Comparison of ENCODE assay signal across 31 cellular contexts in the genomic region with DNA sequence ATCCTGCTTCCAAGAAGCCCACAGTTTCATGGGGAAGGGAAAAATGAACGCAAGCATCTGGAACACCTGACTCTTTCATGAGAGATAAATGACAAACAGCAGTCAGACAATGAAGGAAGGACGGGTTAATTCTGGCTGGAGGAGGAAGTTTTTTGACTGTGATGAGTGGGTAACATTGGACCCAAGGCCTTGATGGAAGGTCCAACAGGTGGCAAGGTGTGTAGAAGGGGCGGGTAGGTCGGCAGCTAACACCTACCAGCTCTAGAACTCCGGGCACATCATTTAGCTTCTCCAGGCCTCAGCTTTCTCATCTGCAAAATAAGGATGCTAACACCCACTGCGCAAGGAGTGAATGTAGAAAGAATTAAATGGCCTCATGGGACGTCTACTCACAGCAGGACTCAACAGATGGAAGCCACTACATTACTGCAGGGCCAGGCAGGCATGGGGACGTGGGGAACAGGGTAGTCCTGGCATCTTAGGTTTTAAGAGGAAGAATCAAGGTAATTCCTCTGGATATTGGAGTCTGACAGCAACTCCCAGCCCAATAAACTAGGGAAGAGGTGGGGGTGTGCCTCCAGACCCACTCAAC. TPM values are rescaled to one million over a fixed set of nuclear protein-coding genes. Genes with fewer than 3 reads are reported as not detected.
"Had no signal": no experiment of that assay in that cellular context is flagged by ENCODE, and none has a peak within 500 bp of the region (broad histone marks: within the 10 kb centered on the region; RNA-seq: fewer than 3 reads in every experiment).

No MANE protein-coding gene starts in this region.

- FAIRE-seq: small intestine, urothelium cell line had no signal

- H3K4me3 ChIP-seq: neural progenitor cell, ovary, psoas muscle, right lobe of liver, sigmoid colon, stomach, thoracic aorta, thyroid gland, tibial nerve, upper lobe of left lung, vagina had no signal

- H3K36me3 ChIP-seq: neural progenitor cell, ovary, right lobe of liver, sigmoid colon, stomach, thoracic aorta, thyroid gland, tibial nerve, upper lobe of left lung, vagina had no signal

- H3K36me3 Mint-ChIP-seq: naive thymus-derived CD4-positive, alpha-beta T cell; natural killer cell; neural progenitor cell; stimulated activated naive B cell treated with anti-CD40 and anti-IgM and Interleukin-4, amounts not matched to agents 10 μg/mL and 1 μg/mL and 100 μg/mL, for 72 hours had no signal

- H3K27ac Mint-ChIP-seq: naive thymus-derived CD4-positive, alpha-beta T cell; natural killer cell; nephron; neural progenitor cell; progenitor cell of endocrine pancreas; stimulated activated naive B cell treated with anti-CD40 and anti-IgM and Interleukin-4, amounts not matched to agents 10 μg/mL and 1 μg/mL and 100 μg/mL, for 72 hours; stimulated activated naive CD8-positive, alpha-beta T cell treated with anti-CD3 and anti-CD28 coated beads, Interleukin-15, Interleukin-2, amounts not matched to agents 100 ng/mL and 50 ng/mL, for 24 hours had no signal

- H3K27ac ChIP-seq: neural progenitor cell, ovary, parathyroid adenoma, psoas muscle, right lobe of liver, sigmoid colon, stomach, thoracic aorta, thyroid gland, tibial nerve, upper lobe of left lung, vagina had no signal

- H3K4me1 ChIP-seq: neural progenitor cell, parathyroid adenoma, psoas muscle, right lobe of liver, sigmoid colon, stomach, thyroid gland, tibial nerve, upper lobe of left lung, vagina had no signal

- H3K9me3 Mint-ChIP-seq: naive thymus-derived CD4-positive, alpha-beta T cell; natural killer cell; nephron; stimulated activated naive B cell treated with anti-CD40 and anti-IgM and Interleukin-4, amounts not matched to agents 10 μg/mL and 1 μg/mL and 100 μg/mL, for 72 hours; stimulated activated naive CD8-positive, alpha-beta T cell treated with anti-CD3 and anti-CD28 coated beads, Interleukin-15, Interleukin-2, amounts not matched to agents 100 ng/mL and 50 ng/mL, for 24 hours had no signal

- H3K4me3 Mint-ChIP-seq: naive thymus-derived CD4-positive, alpha-beta T cell; natural killer cell; nephron; neural progenitor cell; stimulated activated naive B cell treated with anti-CD40 and anti-IgM and Interleukin-4, amounts not matched to agents 10 μg/mL and 1 μg/mL and 100 μg/mL, for 72 hours; stimulated activated naive CD8-positive, alpha-beta T cell treated with anti-CD3 and anti-CD28 coated beads, Interleukin-15, Interleukin-2, amounts not matched to agents 100 ng/mL and 50 ng/mL, for 24 hours had no signal

- H3K9me3 ChIP-seq: ovary, psoas muscle, right lobe of liver, sigmoid colon, stomach, thoracic aorta, thyroid gland, tibial nerve, upper lobe of left lung, vagina had no signal

- H3K4me1 Mint-ChIP-seq: natural killer cell; stimulated activated naive B cell treated with anti-CD40 and anti-IgM and Interleukin-4, amounts not matched to agents 10 μg/mL and 1 μg/mL and 100 μg/mL, for 72 hours had no signal

- H3K27me3 ChIP-seq: neural progenitor cell, ovary, right lobe of liver, thyroid gland, tibial nerve, upper lobe of left lung, vagina had no signal

- DNase-seq: naive thymus-derived CD4-positive, alpha-beta T cell; natural killer cell; occipital lobe; ovary; psoas muscle; right cardiac atrium; right lobe of liver; sigmoid colon; small intestine; stimulated activated CD4-positive, alpha-beta T cell treated with anti-CD3 and anti-CD28 coated beads, Interleukin-15, amount 100 ng/mL, for 24 hours; stimulated activated CD4-positive, alpha-beta T cell treated with anti-CD3 and anti-CD28 coated beads, Interleukin-2, amount 100 ng/mL, for 24 hours; stimulated activated CD4-positive, alpha-beta T cell treated with anti-CD3 and anti-CD28 coated beads, Interleukin-4, amount 100 ng/mL, for 1 hour; stimulated activated CD4-positive, alpha-beta T cell treated with anti-CD3 and anti-CD28 coated beads, Interleukin-4, amount 100 ng/mL, for 4 hours; stimulated activated CD8-positive, alpha-beta memory T cell treated with anti-CD3 and anti-CD28 coated beads, Interleukin-4, amount 100 ng/mL, for 48 hours; stimulated activated naive B cell treated with anti-CD40 and anti-IgM and Interleukin-4, amounts not matched to agents 10 μg/mL and 1 μg/mL and 100 μg/mL, for 72 hours; stimulated activated naive CD4-positive, alpha-beta T cell treated with Interleukin-2 at 50 U/mL for 16 hours; stomach; thyroid gland; trophoblast cell; upper lobe of left lung had no signal

RNA-seq across cellular contexts. Expression of gene GLIS1, which starts 12.9 kb away (rescaled TPM):
- total RNA-seq: naive thymus-derived CD4-positive, alpha-beta T cell; natural killer cell; occipital lobe; progenitor cell of endocrine pancreas; right lobe of liver; skeletal muscle tissue; temporal lobe had no signal
